In genomic region chr1:155323729-155324040, GRCh38 we compare ENCODE assay signal across 8 cellular contexts. TPM values are rescaled to one million over a fixed set of nuclear protein-coding genes. Genes with fewer than 3 reads are reported as not detected.
A peak's percentile ranks its signal among the peaks of the same experiment; 100 is the strongest.
DNase-seq lines count a peak whose midpoint lies in the region; ATAC-seq and TF ChIP-seq lines count a peak whose summit lies in the region.

No MANE protein-coding gene starts in this region.

- intact Hi-C loops in adrenal gland (cut with DNase I) (loop anchor here (5.0 kb wide), 2 partner anchors 46 to 71 kb away; partner anchors contain the start of gene HCN3 (in 1 of the 2)), left cardiac atrium (cut with DNase I) (loop anchor here (1.0 to 5.0 kb wide), 4 partner anchors 45 to 79 kb away; partner anchors contain the start of gene HCN3 (in 1 of the 2)), posterior vena cava (cut with DNase I) (loop anchor here (5.0 kb wide), 2 partner anchors 46 to 71 kb away; partner anchors contain the start of gene HCN3 (in 2 of the 2))

- TF ChIP-seq CTCF in adrenal gland (IDR thresholded peaks at IDR 0.05), result no peak

- no peak for TF ChIP-seq POLR2A in adrenal gland (IDR thresholded peaks at IDR 0.05)

- H3K4me3 Mint-ChIP-seq in T-cell, result peak overlapping the region; percentile 80 to 89 (median 85)

- H3K36me3 Mint-ChIP-seq in T-cell, result peaks cover 5% of the 10 kb centered on the region

- WGBS in adrenal gland, 4 donors, result 0 to 1% (median 0%) methylated on average over 4 to 29 of the region's 29 CpGs; no CpG with 5 or more reads in 1 of the 4 donors
- WGBS in urinary bladder, result under 1% methylated on average over 29 of the region's 29 CpGs

- H3K27me3 Mint-ChIP-seq in T-cell, result no peaks in the 10 kb centered on the region

- ATAC-seq in T-cell (replicated peaks in 1 of 4) (peak; percentile 69 to 72 (median 70)), left cardiac atrium (peak; percentile 72 to 75)

- H3K27ac ChIP-seq in adrenal gland, result peak overlapping the region; percentile 77 to 97 (median 94)
- peak overlapping the region; percentile 93 for H3K27ac ChIP-seq in urinary bladder (ENCODE audit: low read depth)

- H3K36me3 ChIP-seq in adrenal gland (replicated peaks in 1 of 2) (peaks cover 0 to 21% of the 10 kb centered on the region in 2 donors), urinary bladder (ENCODE audit: insufficient read depth) (no peaks in the 10 kb centered on the region)

- H3K9me3 ChIP-seq in adrenal gland (replicated peaks in 1 of 3), result no peaks in the 10 kb centered on the region

- H3K27me3 ChIP-seq in adrenal gland, result no peaks in the 10 kb centered on the region

- H3K4me3 ChIP-seq in adrenal gland (peak overlapping the region; percentile 19 to 82 (median 79)), urinary bladder (ENCODE audit: low read depth, low read length) (peak overlapping the region; percentile 69)

- CTCF ChIA-PET in HEK293T (lab: Yijun Ruan, JAX), result interaction anchor here (0.6 to 7.5 kb wide), 8 partner anchors 16 to 267 kb away, joined by 3 to 62 read pairs (median 3); no protein-coding TSS in a partner anchor
- CTCF ChIA-PET in T-cell (lab: Charles Lee), result interaction anchor here (0.5 to 5.5 kb wide), 14 partner anchors 15 to 890 kb away, joined by 3 to 62 read pairs (median 4); partner anchors contain the start of genes KRTCAP2 (in 2 of the 2), FDPS (in 1 of the 2) and SCAMP3 (in 1 of the 2)

- peaks cover 26 to 43% of the 10 kb centered on the region in 2 donors for H3K4me1 ChIP-seq in adrenal gland (replicated peaks in 1 of 2)
- peaks cover 2% of the 10 kb centered on the region for H3K4me1 ChIP-seq in urinary bladder (ENCODE audit: insufficient read depth)

- POLR2A ChIA-PET in HEK293T (lab: Yijun Ruan, JAX), result interaction anchor here (0.5 to 6.0 kb wide), 22 partner anchors 11 to 181 kb away, joined by 3 to 43 read pairs (median 4); partner anchors contain the start of genes CLK2, ENTREP3, FDPS and HCN3
- POLR2A ChIA-PET in T-cell (lab: Charles Lee), result no interaction called here

- peak overlapping the region; percentile 76 to 85 for H3K27ac Mint-ChIP-seq in T-cell

- peaks cover 33 to 41% (median 34%) of the 10 kb centered on the region in 3 donors for H3K4me1 Mint-ChIP-seq in T-cell

- no peaks in the 10 kb centered on the region for H3K9me3 Mint-ChIP-seq in T-cell

- DNase-seq in GDM1 (lab: John Stamatoyannopoulos, UW), result peak; percentile 75
- peak; percentile 79 for DNase-seq in HEK293T (ENCODE audit: extremely low spot score)
- peak; percentile 78 for DNase-seq in NCI-H1048 (lab: John Stamatoyannopoulos, UW)
- DNase-seq in T-cell, result peak; percentile 38 to 80 (median 62)
- peak; percentile 93 to 95 (median 95) for DNase-seq in adrenal gland
- peak; percentile 90 for DNase-seq in left cardiac atrium
- peak; percentile 97 for DNase-seq in posterior vena cava (ENCODE audit: low spot score)

TF ChIP-seq in HEK293T, 16 proteins besides CTCF, POLR2A, EP300 and RAD21:
- TF ChIP-seq BHLHE40 (IDR thresholded peaks at IDR 0.05; ENCODE audit: borderline replicate concordance) (no peak), SP1 (IDR thresholded peaks at IDR 0.05) (no peak), FOXK2 (IDR thresholded peaks at IDR 0.05) (no peak), CTBP1 (IDR thresholded peaks at IDR 0.05; ENCODE audit: borderline replicate concordance) (no peak), TARDBP (IDR thresholded peaks at IDR 0.05) (no peak), FOXM1 (IDR thresholded peaks at IDR 0.05; ENCODE audit: borderline replicate concordance) (no peak), PKNOX1 (IDR thresholded peaks at IDR 0.05) (no peak), NFRKB (IDR thresholded peaks at IDR 0.05) (no peak), LEF1 (IDR thresholded peaks at IDR 0.05; ENCODE audit: borderline replicate concordance) (no peak), ZNF384 (IDR thresholded peaks at IDR 0.05) (no peak), ELF4 (IDR thresholded peaks at IDR 0.05) (no peak)
TF ChIP-seq in HEK293T: peak in this region for 0.

RNA-seq across cellular contexts. Expression of gene RUSC1, which starts 3.0 kb away (rescaled TPM):
- total RNA-seq in T-cell, result 10 to 100 TPM; 14.4 to 25.2 (median 22.9) TPM
- 10 to 100 TPM; 10.8 to 64.9 (median 27.3) TPM for total RNA-seq in adrenal gland
- 100 to 1,000 TPM in 1 of 3 donors, 10 to 100 TPM in 2; 15.1 to 111 (median 53.7) TPM for polyA plus RNA-seq in adrenal gland
- 10 to 100 TPM; 18.7 to 25.3 TPM for total RNA-seq in left cardiac atrium
- total RNA-seq in posterior vena cava, result 10 to 100 TPM; 32.5 to 34.6 TPM
- total RNA-seq in urinary bladder, result 13.8 TPM
- polyA plus RNA-seq in urinary bladder, result 36.3 TPM

RNA-seq across cellular contexts. Expression of gene FDPS, which starts 15.0 kb away (rescaled TPM):
- total RNA-seq in T-cell (100 to 1,000 TPM in 1 of 5 donors, 10 to 100 TPM in 4; 66.7 to 100 (median 93.0) TPM), adrenal gland (1,000 to 10,000 TPM in 1 of 8 donors, 100 to 1,000 TPM in 7; 107 to 1,119 (median 172) TPM), left cardiac atrium (100 to 1,000 TPM in 1 of 2 donors, 10 to 100 TPM in 1; 92.9 to 128 TPM), posterior vena cava (10 to 100 TPM; 86.7 to 93.0 TPM), urinary bladder (73.1 TPM)
- polyA plus RNA-seq in adrenal gland (1,000 to 10,000 TPM in 1 of 3 donors, 100 to 1,000 TPM in 2; 167 to 2,274 (median 225) TPM), urinary bladder (92.6 TPM)

RNA-seq across cellular contexts. Expression of gene PKLR, which starts 22.4 kb away (rescaled TPM):
- total RNA-seq in T-cell (under 1 TPM in 2 of 5 donors, not detected in 3; 0.23 TPM), adrenal gland (under 1 TPM in 2 of 8 donors, not detected in 6; 0.18 to 0.34 TPM), left cardiac atrium (not detected), posterior vena cava (not detected), urinary bladder (not detected)
- polyA plus RNA-seq in adrenal gland (under 1 TPM in 2 of 3 donors, not detected in 1; 0.10 to 0.24 TPM), urinary bladder (not detected)

RNA-seq across cellular contexts. Expression of gene HCN3, which starts 46.4 kb away (rescaled TPM):
- total RNA-seq in T-cell, result 1 to 10 TPM; 1.7 to 4.1 (median 4.0) TPM
- total RNA-seq in adrenal gland, result 1 to 10 TPM; 1.0 to 6.5 (median 3.7) TPM
- polyA plus RNA-seq in adrenal gland, result 10 to 100 TPM in 1 of 3 donors, 1 to 10 TPM in 2; 3.1 to 14.5 (median 6.2) TPM
- 1 to 10 TPM in 1 of 2 donors, under 1 TPM in 1; 0.76 to 1.6 TPM for total RNA-seq in left cardiac atrium
- 1 to 10 TPM; 1.4 to 1.5 TPM for total RNA-seq in posterior vena cava
- 3.0 TPM for total RNA-seq in urinary bladder
- 3.2 TPM for polyA plus RNA-seq in urinary bladder

RNA-seq across cellular contexts. Expression of gene CLK2, which starts 50.4 kb away (rescaled TPM):
- total RNA-seq in T-cell (100 to 1,000 TPM in 3 of 5 donors, 10 to 100 TPM in 2; 76.4 to 123 (median 110) TPM), adrenal gland (10 to 100 TPM; 10.7 to 94.2 (median 54.9) TPM), left cardiac atrium (10 to 100 TPM; 19.7 to 23.8 TPM), posterior vena cava (10 to 100 TPM; 31.2 to 32.3 TPM), urinary bladder (29.7 TPM)
- polyA plus RNA-seq in adrenal gland (100 to 1,000 TPM in 2 of 3 donors, 10 to 100 TPM in 1; 47.1 to 162 (median 122) TPM), urinary bladder (42.3 TPM)

Comparison
In these comparisons a context has a peak if more than half of its experiments do, and no peak if none do; other contexts are left out.
1. Peak in every context shown above with its lines: DNase-seq, ATAC-seq, H3K4me3 ChIP-seq and H3K27ac ChIP-seq.